ENCODE assay signal across 1 cellular context in genomic region chr1:228438266-228438665, GRCh38.
TF ChIP-seq lines count a peak whose summit lies in the region.

No MANE protein-coding gene starts in this region.

TF ChIP-seq in HCT116, 20 proteins besides CTCF, POLR2A, EP300 and RAD21 (continued from another document):
- TF ChIP-seq FOSL1 (IDR thresholded peaks at IDR 0.05; ENCODE audit: low read depth), result no peak
- no peak for TF ChIP-seq ZFX (IDR thresholded peaks at IDR 0.05)
- no peak for TF ChIP-seq REST (IDR thresholded peaks at IDR 0.05; ENCODE audit: low read depth)
- TF ChIP-seq CEBPB (IDR thresholded peaks at IDR 0.05; ENCODE audit: low read depth), result no peak
- TF ChIP-seq POLR2AphosphoS5 (IDR thresholded peaks at IDR 0.05; ENCODE audit: low read depth, low read length), result no peak
- no peak for TF ChIP-seq SP1 (IDR thresholded peaks at IDR 0.05; ENCODE audit: low read depth)
